Comparison of ENCODE assay signal across 10 cellular contexts in the genomic region with DNA sequence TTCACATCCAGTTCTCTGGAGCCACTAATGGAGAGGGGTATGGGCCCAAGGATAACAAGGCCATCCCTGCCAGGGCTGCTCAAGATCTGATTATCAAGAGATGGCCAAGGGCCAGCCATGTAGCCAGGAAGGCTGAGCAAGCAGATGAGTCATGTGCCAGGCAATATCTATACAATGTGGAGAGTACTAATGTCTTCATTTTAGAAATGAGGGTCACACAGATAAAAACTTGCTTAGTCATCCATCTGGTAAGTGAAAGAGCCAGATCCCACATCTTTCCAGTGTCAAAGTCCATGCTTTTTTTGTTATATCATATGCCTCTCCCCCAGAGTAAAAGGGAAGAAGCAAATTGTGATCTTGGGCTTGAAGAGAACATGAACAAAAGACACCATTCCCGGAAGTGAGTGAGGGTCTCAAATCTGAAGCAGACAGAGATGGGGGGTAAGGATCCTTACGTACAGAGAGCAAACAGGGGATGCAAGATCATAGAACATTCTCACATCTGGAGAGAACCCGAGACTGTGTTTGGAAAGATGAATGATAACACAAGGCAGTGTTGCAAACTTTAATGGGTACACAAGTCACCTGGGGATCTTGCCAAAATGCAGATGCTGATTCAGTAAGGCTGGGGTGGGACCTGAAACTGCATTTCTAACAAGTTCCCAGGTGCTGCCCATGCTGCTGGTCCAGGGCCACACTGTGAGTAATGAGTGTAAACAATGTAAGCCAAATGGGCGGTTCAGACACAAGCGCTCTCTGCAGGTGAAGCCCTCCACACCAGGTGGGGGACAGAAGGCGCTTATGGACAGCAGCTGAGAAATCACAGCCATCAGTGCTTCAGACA. TPM values are rescaled to one million over a fixed set of nuclear protein-coding genes. Genes with fewer than 3 reads are reported as not detected.
DNase-seq lines count a peak whose midpoint lies in the region; ATAC-seq and TF ChIP-seq lines count a peak whose summit lies in the region.
"Had no signal": no experiment of that assay in that cellular context is flagged by ENCODE, and none has a peak within 500 bp of the region (broad histone marks: within the 10 kb centered on the region; RNA-seq: fewer than 3 reads in every experiment).

No MANE protein-coding gene starts in this region.

- H3K27me3 ChIP-seq in parathyroid adenoma (ENCODE audit: control insufficient read depth, insufficient read depth, low read length), result no peaks in the 10 kb centered on the region

- H3K9ac ChIP-seq in parathyroid adenoma, result no peak overlapping the region

- peaks cover 28% of the 10 kb centered on the region for H3K4me1 ChIP-seq in parathyroid adenoma

- H3K4me3 ChIP-seq in epithelial cell of proximal tubule (ENCODE audit: low read depth, low read length) (no peak overlapping the region), parathyroid adenoma (ENCODE audit: low read depth, low read length) (no peak overlapping the region)

- CTCF ChIA-PET in WTC11 (lab: Charles Lee), result no interaction called here

- no peak overlapping the region for H3K4me2 ChIP-seq in parathyroid adenoma (ENCODE audit: low read length)

- peak overlapping the region; percentile 46 for H3K27ac ChIP-seq in parathyroid adenoma

- H3K36me3 Mint-ChIP-seq in WTC11, result peaks cover 17% of the 10 kb centered on the region
- H3K36me3 Mint-ChIP-seq: activated naive CD4-positive, alpha-beta T cell treated with anti-CD3 and anti-CD28 coated beads, Interleukin-2, amount 10 ng/mL, durations not matched to agents 7 days and 5 days had no signal

- no peak for ATAC-seq in HG03571 (IDR thresholded peaks at IDR 0.05; ENCODE audit: unreplicated experiment)
- no peak for ATAC-seq in WTC11

- H3K79me2 ChIP-seq in parathyroid adenoma, result no peaks in the 10 kb centered on the region

- H3K9me3 ChIP-seq in parathyroid adenoma (ENCODE audit: control insufficient read depth, low read length), result no peaks in the 10 kb centered on the region

- H3K4me1 Mint-ChIP-seq in WTC11, result peaks cover 22% of the 10 kb centered on the region
- H3K4me1 Mint-ChIP-seq: activated naive CD4-positive, alpha-beta T cell treated with anti-CD3 and anti-CD28 coated beads, Interleukin-2, amount 10 ng/mL, durations not matched to agents 7 days and 5 days had no signal

- no peak overlapping the region for H3K4me3 Mint-ChIP-seq in WTC11
- H3K4me3 Mint-ChIP-seq: activated naive CD4-positive, alpha-beta T cell treated with anti-CD3 and anti-CD28 coated beads, Interleukin-2, amount 10 ng/mL, durations not matched to agents 7 days and 5 days had no signal

- peak; percentile 96 for DNase-seq in ELR (ENCODE audit: low read depth)
- DNase-seq in OCI-M1 (lab: John Stamatoyannopoulos, UW), result peak; percentile 90
- DNase-seq in epithelial cell of proximal tubule (ENCODE audit: low read depth), result peak; percentile 27
- no peak for DNase-seq in T-helper 1 cell
- no peak for DNase-seq in stimulated activated CD4-positive, alpha-beta T cell treated with anti-CD3 and anti-CD28 coated beads, Interleukin-15, amount 100 ng/mL, for 24 hours
- no peak for DNase-seq in WTC11 (ENCODE audit: low spot score)
- DNase-seq: activated naive CD4-positive, alpha-beta T cell treated with anti-CD3 and anti-CD28 coated beads, Interleukin-2, amount 10 ng/mL, durations not matched to agents 7 days and 5 days had no signal

- POLR2A ChIA-PET in WTC11 (lab: Charles Lee), result no interaction called here

- H3K27me3 Mint-ChIP-seq in WTC11 (ENCODE audit: low read depth), result no peaks in the 10 kb centered on the region

- H3K36me3 ChIP-seq in parathyroid adenoma (ENCODE audit: control insufficient read depth, insufficient read depth, low read length), result no peaks in the 10 kb centered on the region

- no peak for TF ChIP-seq CTCF in epithelial cell of proximal tubule (conservative IDR thresholded peaks at IDR 0.05; ENCODE audit: low read depth, low read length)
- no peak for TF ChIP-seq CTCF in parathyroid adenoma (IDR thresholded peaks at IDR 0.05)
- no peak for TF ChIP-seq CTCF in WTC11 (IDR thresholded peaks at IDR 0.05)

- H3K9me3 Mint-ChIP-seq in WTC11, result peaks cover 25% of the 10 kb centered on the region
- H3K9me3 Mint-ChIP-seq: activated naive CD4-positive, alpha-beta T cell treated with anti-CD3 and anti-CD28 coated beads, Interleukin-2, amount 10 ng/mL, durations not matched to agents 7 days and 5 days had no signal

- peak overlapping the region; percentile 48 for H2AFZ ChIP-seq in parathyroid adenoma

- no peak overlapping the region for H3K27ac Mint-ChIP-seq in WTC11
- H3K27ac Mint-ChIP-seq: activated naive CD4-positive, alpha-beta T cell treated with anti-CD3 and anti-CD28 coated beads, Interleukin-2, amount 10 ng/mL, durations not matched to agents 7 days and 5 days had no signal

TF ChIP-seq in WTC11, 78 proteins besides CTCF, POLR2A, EP300 and RAD21 (continues in another document):
- TF ChIP-seq NR3C1 (CRISPR knock-in tag; conservative IDR thresholded peaks at IDR 0.05; ENCODE audit: low read depth) (no peak), ATF1 (CRISPR knock-in tag; IDR thresholded peaks at IDR 0.05) (no peak), OVOL2 (CRISPR knock-in tag; IDR thresholded peaks at IDR 0.05; ENCODE audit: borderline replicate concordance) (no peak), NFATC4 (CRISPR knock-in tag; IDR thresholded peaks at IDR 0.05) (no peak), GTF2I (CRISPR knock-in tag; conservative IDR thresholded peaks at IDR 0.05) (no peak), HMGA2 (CRISPR knock-in tag; IDR thresholded peaks at IDR 0.05) (no peak), FOXK1 (CRISPR knock-in tag; IDR thresholded peaks at IDR 0.05) (no peak), RORB (CRISPR knock-in tag; IDR thresholded peaks at IDR 0.05) (no peak), ELF4 (CRISPR knock-in tag; IDR thresholded peaks at IDR 0.05; ENCODE audit: low read depth) (no peak), TEAD4 (CRISPR knock-in tag; IDR thresholded peaks at IDR 0.05) (no peak)
- TF ChIP-seq, protein P1, sequence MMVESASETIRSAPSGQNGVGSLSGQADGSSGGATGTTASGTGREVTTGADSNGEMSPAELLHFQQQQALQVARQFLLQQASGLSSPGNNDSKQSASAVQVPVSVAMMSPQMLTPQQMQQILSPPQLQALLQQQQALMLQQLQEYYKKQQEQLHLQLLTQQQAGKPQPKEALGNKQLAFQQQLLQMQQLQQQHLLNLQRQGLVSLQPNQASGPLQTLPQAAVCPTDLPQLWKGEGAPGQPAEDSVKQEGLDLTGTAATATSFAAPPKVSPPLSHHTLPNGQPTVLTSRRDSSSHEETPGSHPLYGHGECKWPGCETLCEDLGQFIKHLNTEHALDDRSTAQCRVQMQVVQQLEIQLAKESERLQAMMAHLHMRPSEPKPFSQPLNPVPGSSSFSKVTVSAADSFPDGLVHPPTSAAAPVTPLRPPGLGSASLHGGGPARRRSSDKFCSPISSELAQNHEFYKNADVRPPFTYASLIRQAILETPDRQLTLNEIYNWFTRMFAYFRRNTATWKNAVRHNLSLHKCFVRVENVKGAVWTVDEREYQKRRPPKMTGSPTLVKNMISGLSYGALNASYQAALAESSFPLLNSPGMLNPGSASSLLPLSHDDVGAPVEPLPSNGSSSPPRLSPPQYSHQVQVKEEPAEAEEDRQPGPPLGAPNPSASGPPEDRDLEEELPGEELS (CRISPR knock-in tag; IDR thresholded peaks at IDR 0.05), result no peak
- TF ChIP-seq, protein P2, sequence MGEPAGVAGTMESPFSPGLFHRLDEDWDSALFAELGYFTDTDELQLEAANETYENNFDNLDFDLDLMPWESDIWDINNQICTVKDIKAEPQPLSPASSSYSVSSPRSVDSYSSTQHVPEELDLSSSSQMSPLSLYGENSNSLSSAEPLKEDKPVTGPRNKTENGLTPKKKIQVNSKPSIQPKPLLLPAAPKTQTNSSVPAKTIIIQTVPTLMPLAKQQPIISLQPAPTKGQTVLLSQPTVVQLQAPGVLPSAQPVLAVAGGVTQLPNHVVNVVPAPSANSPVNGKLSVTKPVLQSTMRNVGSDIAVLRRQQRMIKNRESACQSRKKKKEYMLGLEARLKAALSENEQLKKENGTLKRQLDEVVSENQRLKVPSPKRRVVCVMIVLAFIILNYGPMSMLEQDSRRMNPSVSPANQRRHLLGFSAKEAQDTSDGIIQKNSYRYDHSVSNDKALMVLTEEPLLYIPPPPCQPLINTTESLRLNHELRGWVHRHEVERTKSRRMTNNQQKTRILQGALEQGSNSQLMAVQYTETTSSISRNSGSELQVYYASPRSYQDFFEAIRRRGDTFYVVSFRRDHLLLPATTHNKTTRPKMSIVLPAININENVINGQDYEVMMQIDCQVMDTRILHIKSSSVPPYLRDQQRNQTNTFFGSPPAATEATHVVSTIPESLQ (CRISPR knock-in tag; IDR thresholded peaks at IDR 0.05), result no peak
- TF ChIP-seq, protein P3, sequence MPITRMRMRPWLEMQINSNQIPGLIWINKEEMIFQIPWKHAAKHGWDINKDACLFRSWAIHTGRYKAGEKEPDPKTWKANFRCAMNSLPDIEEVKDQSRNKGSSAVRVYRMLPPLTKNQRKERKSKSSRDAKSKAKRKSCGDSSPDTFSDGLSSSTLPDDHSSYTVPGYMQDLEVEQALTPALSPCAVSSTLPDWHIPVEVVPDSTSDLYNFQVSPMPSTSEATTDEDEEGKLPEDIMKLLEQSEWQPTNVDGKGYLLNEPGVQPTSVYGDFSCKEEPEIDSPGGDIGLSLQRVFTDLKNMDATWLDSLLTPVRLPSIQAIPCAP (CRISPR knock-in tag; IDR thresholded peaks at IDR 0.05), result no peak
- TF ChIP-seq, protein P4, sequence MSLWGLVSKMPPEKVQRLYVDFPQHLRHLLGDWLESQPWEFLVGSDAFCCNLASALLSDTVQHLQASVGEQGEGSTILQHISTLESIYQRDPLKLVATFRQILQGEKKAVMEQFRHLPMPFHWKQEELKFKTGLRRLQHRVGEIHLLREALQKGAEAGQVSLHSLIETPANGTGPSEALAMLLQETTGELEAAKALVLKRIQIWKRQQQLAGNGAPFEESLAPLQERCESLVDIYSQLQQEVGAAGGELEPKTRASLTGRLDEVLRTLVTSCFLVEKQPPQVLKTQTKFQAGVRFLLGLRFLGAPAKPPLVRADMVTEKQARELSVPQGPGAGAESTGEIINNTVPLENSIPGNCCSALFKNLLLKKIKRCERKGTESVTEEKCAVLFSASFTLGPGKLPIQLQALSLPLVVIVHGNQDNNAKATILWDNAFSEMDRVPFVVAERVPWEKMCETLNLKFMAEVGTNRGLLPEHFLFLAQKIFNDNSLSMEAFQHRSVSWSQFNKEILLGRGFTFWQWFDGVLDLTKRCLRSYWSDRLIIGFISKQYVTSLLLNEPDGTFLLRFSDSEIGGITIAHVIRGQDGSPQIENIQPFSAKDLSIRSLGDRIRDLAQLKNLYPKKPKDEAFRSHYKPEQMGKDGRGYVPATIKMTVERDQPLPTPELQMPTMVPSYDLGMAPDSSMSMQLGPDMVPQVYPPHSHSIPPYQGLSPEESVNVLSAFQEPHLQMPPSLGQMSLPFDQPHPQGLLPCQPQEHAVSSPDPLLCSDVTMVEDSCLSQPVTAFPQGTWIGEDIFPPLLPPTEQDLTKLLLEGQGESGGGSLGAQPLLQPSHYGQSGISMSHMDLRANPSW (CRISPR knock-in tag; conservative IDR thresholded peaks at IDR 0.05; ENCODE audit: low read depth), result no peak

RNA-seq across cellular contexts. Expression of a gene that starts 20.0 kb away (rescaled TPM):
- total RNA-seq in epithelial cell of proximal tubule (not detected in 2 replicates), WTC11 (2021) (not detected in 3 replicates)
- total RNA-seq: kidney epithelial cell had no signal

Comparison
In these comparisons a context has a peak if more than half of its experiments do, and no peak if none do; other contexts are left out.
1. DNase-seq: peak in ELR (single experiment), OCI-M1 (single experiment) and epithelial cell of proximal tubule (single experiment); none in T-helper 1 cell (0 of 5), stimulated activated CD4-positive, alpha-beta T cell treated with anti-CD3 and anti-CD28 coated beads, Interleukin-15, amount 100 ng/mL, for 24 hours (single experiment) and WTC11 (single experiment).